Comparison of ENCODE assay signal across 19 cellular contexts in the genomic region with DNA sequence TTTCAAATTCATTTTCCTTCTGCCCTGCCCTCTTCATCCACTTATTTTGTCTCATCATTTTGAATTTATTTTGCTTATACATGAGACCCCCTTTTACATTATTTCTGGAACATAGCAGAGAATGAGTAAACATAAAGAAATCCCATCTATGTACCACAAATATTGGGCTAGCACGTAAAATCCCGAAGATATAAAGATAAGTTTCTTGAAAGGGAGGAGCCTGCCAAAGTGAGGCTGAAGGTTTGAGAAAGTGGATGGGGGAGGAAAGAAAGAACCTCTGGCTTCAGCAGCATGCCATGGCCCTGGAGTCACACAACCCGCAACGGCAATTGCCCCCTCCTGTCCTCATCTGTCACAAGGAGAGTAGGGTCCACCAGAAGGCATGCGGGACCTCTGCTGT. TPM values are rescaled to one million over a fixed set of nuclear protein-coding genes. Genes with fewer than 3 reads are reported as not detected.
DNase-seq lines count a peak whose midpoint lies in the region; ATAC-seq and TF ChIP-seq lines count a peak whose summit lies in the region.
"Had no signal": no experiment of that assay in that cellular context is flagged by ENCODE, and none has a peak within 500 bp of the region (broad histone marks: within the 10 kb centered on the region; RNA-seq: fewer than 3 reads in every experiment).

No MANE protein-coding gene starts in this region.

- H3K18ac ChIP-seq in IMR-90 (ENCODE audit: low read depth, low read length), result no peak overlapping the region
- H3K18ac ChIP-seq in neuronal stem cell (ENCODE audit: low read length), result peak overlapping the region; percentile 15

- no peak for TF ChIP-seq RAD21 in IMR-90 (IDR thresholded peaks at IDR 0.05; ENCODE audit: low read length)

- peaks cover 0 to 3% (median 0%) of the 10 kb centered on the region in 5 experiments for H3K9me3 Mint-ChIP-seq in brain

- no peak overlapping the region for H4K5ac ChIP-seq in IMR-90 (ENCODE audit: low read depth, low read length)

- H3K27me3 ChIP-seq in IMR-90 (ENCODE audit: control insufficient read depth, insufficient read depth, low read length), result peaks cover 2% of the 10 kb centered on the region
- peaks cover 0 to 3% (median 0%) of the 10 kb centered on the region in 3 experiments for H3K27me3 ChIP-seq in neuronal stem cell (ENCODE audit: control insufficient read depth in 3 of 3, insufficient read depth in 3 of 3, low read depth in 1 of 3, low read length in 3 of 3)
- no peaks in the 10 kb centered on the region for H3K27me3 ChIP-seq in A673 (replicated peaks; ENCODE audit: insufficient read depth, low read depth, low read length, poor library complexity)

- H3K4me3 Mint-ChIP-seq in brain, result no peak overlapping the region
- H3K4me3 Mint-ChIP-seq: CD14-positive monocyte had no signal

- peak overlapping the region; percentile 70; the same call in 1 of the 3 replicates for H2BK15ac ChIP-seq in IMR-90 (ENCODE audit: low read depth, low read length)
- H2BK15ac ChIP-seq in neuronal stem cell (ENCODE audit: low read length), result no peak overlapping the region

- no peak for TF ChIP-seq CTCF in IMR-90 (conservative IDR thresholded peaks at IDR 0.05; ENCODE audit: low read depth, low read length)
- no peak for TF ChIP-seq CTCF in brain (conservative IDR thresholded peaks at IDR 0.05)
- TF ChIP-seq CTCF in A673 (conservative IDR thresholded peaks at IDR 0.05; ENCODE audit: low read depth, low read length), result no peak

- H2AK5ac ChIP-seq in IMR-90 (ENCODE audit: low read depth, low read length) (no peak overlapping the region), neuronal stem cell (ENCODE audit: low read depth, low read length) (no peak overlapping the region)

- H2AFZ ChIP-seq in IMR-90 (replicated peaks; ENCODE audit: low read length, poor library complexity) (peak overlapping the region; percentile 76), neuronal stem cell (ENCODE audit: low read length) (no peak overlapping the region)

- H3K4me3 ChIP-seq in IMR-90 (ENCODE audit: insufficient read depth, low read depth, low read length), result no peak overlapping the region
- no peak overlapping the region for H3K4me3 ChIP-seq in neuronal stem cell (ENCODE audit: low read length in 2 of 2)
- H3K4me3 ChIP-seq in A673 (ENCODE audit: low read depth, low read length, poor library complexity, severe bottlenecking), result no peak overlapping the region

- H2BK120ac ChIP-seq in IMR-90 (ENCODE audit: low read depth, low read length), result peak overlapping the region; percentile 85
- H2BK120ac ChIP-seq in neuronal stem cell (ENCODE audit: low read depth, low read length), result no peak overlapping the region

- WGBS in IMR-90 (ENCODE audit: extremely low coverage in 2 of 2, insufficient read length in 1 of 2), 2 experiments, result no CpG with 5 or more reads among the region's 5 CpGs
- WGBS in neuronal stem cell (ENCODE audit: extremely low coverage in 2 of 2, insufficient read length in 2 of 2, insufficient replicate concordance in 1 of 2), 2 donors, result no CpG with 5 or more reads among the region's 5 CpGs

- H3K79me1 ChIP-seq in IMR-90 (ENCODE audit: low read depth in 1 of 2, low read length in 2 of 2) (no peaks in the 10 kb centered on the region), neuronal stem cell (ENCODE audit: low read depth, low read length) (no peaks in the 10 kb centered on the region)

- H3K4me2 ChIP-seq in IMR-90 (ENCODE audit: low read depth, low read length) (no peak overlapping the region), neuronal stem cell (ENCODE audit: insufficient read depth, low read length, poor library complexity, severe bottlenecking) (no peak overlapping the region)
- H3K4me2 ChIP-seq: KMS-11 had no signal

- H3K9ac ChIP-seq in IMR-90 (ENCODE audit: low read depth, low read length) (no peak overlapping the region), neuronal stem cell (ENCODE audit: low read depth, low read length, poor library complexity) (no peak overlapping the region)
- H3K9ac ChIP-seq: KMS-11 had no signal

- H3K23ac ChIP-seq in IMR-90 (ENCODE audit: low read depth, low read length) (peak overlapping the region; percentile 92), neuronal stem cell (ENCODE audit: low read depth, low read length, poor library complexity) (no peak overlapping the region)

- peak overlapping the region; percentile 70 for H2BK20ac ChIP-seq in IMR-90 (ENCODE audit: low read depth, low read length)

- BruUV-seq in IMR-90 (replicated peaks; lab: Mats Ljungman, UMichigan) (no TSS peak), A673 (replicated peaks; lab: Mats Ljungman, UMichigan) (no TSS peak)

- H3K56ac ChIP-seq in IMR-90 (ENCODE audit: extremely low read depth, insufficient read depth, low read length), result no peak overlapping the region

- peaks cover 4% of the 10 kb centered on the region; the same call in 1 of the 2 replicates for H3K9me1 ChIP-seq in IMR-90 (ENCODE audit: insufficient read depth, low read length)

- CTCF ChIA-PET in IMR-90 (lab: Yijun Ruan, JAX) (no interaction called here), A673 (lab: Charles Lee) (no interaction called here)

- peak overlapping the region in 4 of 5 experiments; percentile 8 to 90 (median 84) for H3K27ac Mint-ChIP-seq in brain
- H3K27ac Mint-ChIP-seq: CD14-positive monocyte had no signal

- no peak for TF ChIP-seq POLR2A in IMR-90 (IDR thresholded peaks at IDR 0.05; ENCODE audit: low read depth, low read length)
- TF ChIP-seq POLR2A in erythroblast (IDR thresholded peaks at IDR 0.05; ENCODE audit: low read length), result no peak

- no peak overlapping the region for H2BK12ac ChIP-seq in neuronal stem cell (ENCODE audit: low read length)

- H2AK9ac ChIP-seq in IMR-90 (replicated peaks; ENCODE audit: low read depth, low read length, poor library complexity), result no peak overlapping the region

- H3K36me3 Mint-ChIP-seq in brain, result no peaks in the 10 kb centered on the region
- H3K36me3 Mint-ChIP-seq: CD14-positive monocyte had no signal

- H3K14ac ChIP-seq in IMR-90 (replicated peaks; ENCODE audit: low read depth, low read length), result peak overlapping the region; percentile 88
- no peak overlapping the region for H3K14ac ChIP-seq in neuronal stem cell (ENCODE audit: low read length)

- no peaks in the 10 kb centered on the region for H3K4me1 ChIP-seq in IMR-90 (ENCODE audit: control insufficient read depth, insufficient read depth, low read length)
- H3K4me1 ChIP-seq in neuronal stem cell (ENCODE audit: control insufficient read depth in 2 of 2, insufficient read depth in 1 of 2, low read depth in 1 of 2, low read length in 2 of 2), result no peaks in the 10 kb centered on the region
- H3K4me1 ChIP-seq in A673 (ENCODE audit: insufficient read depth, low read length, poor library complexity, severe bottlenecking), result no peaks in the 10 kb centered on the region

- no peaks in the 10 kb centered on the region for H4K20me1 ChIP-seq in IMR-90 (ENCODE audit: insufficient read depth, low read length)

- H3K9me3 ChIP-seq in IMR-90 (ENCODE audit: control insufficient read depth, insufficient read depth, low read length) (no peaks in the 10 kb centered on the region), neuronal stem cell (replicated peaks in 1 of 2; ENCODE audit: control insufficient read depth in 2 of 2, insufficient read depth in 1 of 2, low read depth in 1 of 2, low read length in 2 of 2) (no peaks in the 10 kb centered on the region), A673 (ENCODE audit: low read depth, low read length, poor library complexity, severe bottlenecking) (no peaks in the 10 kb centered on the region)

- H3K27me3 Mint-ChIP-seq in brain, result no peaks in the 10 kb centered on the region

- H4K91ac ChIP-seq in IMR-90 (ENCODE audit: insufficient read depth, low read depth, low read length) (peak overlapping the region; percentile 32), neuronal stem cell (ENCODE audit: low read depth, low read length, poor library complexity) (no peak overlapping the region)

- H2BK5ac ChIP-seq in IMR-90 (ENCODE audit: low read depth, low read length, poor library complexity, severe bottlenecking) (no peak overlapping the region), neuronal stem cell (ENCODE audit: low read length) (no peak overlapping the region)

- dilution Hi-C loops in IMR-90 (cut with HindIII; ENCODE audit: low sequenced_read_pairs, unreplicated experiment), result no loop called here

- H3K36me3 ChIP-seq in IMR-90 (ENCODE audit: control insufficient read depth, insufficient read depth, low read length), result no peaks in the 10 kb centered on the region
- H3K36me3 ChIP-seq in neuronal stem cell (replicated peaks in 1 of 2; ENCODE audit: control insufficient read depth in 2 of 2, insufficient read depth in 2 of 2, low read length in 2 of 2), result no peaks in the 10 kb centered on the region
- H3K36me3 ChIP-seq in A673 (ENCODE audit: insufficient read depth, low read length, poor library complexity, severe bottlenecking), result no peaks in the 10 kb centered on the region

- H4K8ac ChIP-seq in IMR-90 (ENCODE audit: low read depth in 2 of 2, low read length in 2 of 2) (peak overlapping the region in 1 of 2 experiments; percentile 28; a peak in 1 of 4 replicates), neuronal stem cell (ENCODE audit: low read depth, low read length) (no peak overlapping the region)

- no peak overlapping the region for H3K27ac ChIP-seq in IMR-90 (ENCODE audit: insufficient read depth, low read length)
- no peak overlapping the region for H3K27ac ChIP-seq in neuronal stem cell (replicated peaks; ENCODE audit: low read length)
- H3K27ac ChIP-seq in A673 (ENCODE audit: low read depth, low read length, poor library complexity, severe bottlenecking), result no peak overlapping the region
- H3K27ac ChIP-seq: KMS-11 had no signal

- DNase-seq in EL (peak; percentile 97), IMR-90 (peak; percentile 11), neuronal stem cell (ENCODE audit: low spot score) (no peak), SIG-M5 (lab: John Stamatoyannopoulos, UW) (no peak), A673 (ENCODE audit: low spot score) (no peak), erythroblast (lab: John Stamatoyannopoulos, UW) (no peak), GM19240 (ENCODE audit: insufficient read length, low spot score) (no peak)
- DNase-seq: DMS 273 treated with DMSO at 0.1 percent for 48 hours; MM.1S; NCI-H187; NCI-H345; NCI-H69; NK-92 treated with Interleukin-12 subunit alpha and Interleukin-12 subunit beta, amount 100 ng/mL, for 24 hours; SHP77 had no signal

- H3K4me1 Mint-ChIP-seq in brain, result peaks cover 32% of the 10 kb centered on the region
- H3K4me1 Mint-ChIP-seq: CD14-positive monocyte had no signal

- in situ Hi-C loops in IMR-90 (cut with MboI; ENCODE audit: low sequenced_read_pairs), result loop anchor here (25.0 kb wide), 1 partner anchor 1000 kb away; no protein-coding TSS in a partner anchor

- POLR2A ChIA-PET in IMR-90 (lab: Charles Lee; ENCODE audit: unreplicated experiment) (no interaction called here), A673 (lab: Charles Lee; ENCODE audit: low non-redundant PET) (no interaction called here)

- ATAC-seq in IMR-90 (ENCODE audit: low read depth), result no peak
- ATAC-seq: HCT116, HepG2 had no signal

- peak overlapping the region; percentile 87 for H3K4ac ChIP-seq in IMR-90 (ENCODE audit: low read depth, low read length)
- H3K4ac ChIP-seq in neuronal stem cell (ENCODE audit: low read length), result no peak overlapping the region

- intact Hi-C loops in IMR-90 (cut with micrococcal nuclease) (no loop called here), A673 (cut with micrococcal nuclease; ENCODE audit: unreplicated experiment) (no loop called here)

RNA-seq across cellular contexts. Expression of a gene that starts 53.9 kb away (rescaled TPM):
- total RNA-seq in IMR-90 (2012; rRNA removed), result 77.8 and 90.3 TPM in 2 replicates
- 43.6 and 48.4 TPM in 2 replicates for polyA plus RNA-seq in IMR-90 (2012; rRNA removed)
- 17.9 and 77.6 TPM in 2 replicates for polyA plus RNA-seq in IMR-90 (2012; cell fraction: cytosol; rRNA removed)
- 44.9 and 46.5 TPM in 2 replicates for polyA plus RNA-seq in IMR-90 (2012; cell fraction: nucleus; rRNA removed; ENCODE audit: low replicate concordance)
- polyA plus RNA-seq in brain (ENCODE audit: insufficient read depth, low read depth, low replicate concordance), result 23.0 TPM
- 20.6 TPM for polyA plus RNA-seq in neuronal stem cell (2013, experiment 1 of 2)
- polyA plus RNA-seq in neuronal stem cell (2013, experiment 2 of 2), result 19.6 TPM
- 5.1 and 8.7 TPM in 2 replicates for total RNA-seq in A673 (2021)

Comparison
In these comparisons a context has a peak if more than half of its experiments do, and no peak if none do; other contexts are left out.
1. DNase-seq: peak in EL (single experiment) and IMR-90 (single experiment); none in neuronal stem cell (single experiment), SIG-M5 (single experiment), A673 (single experiment), erythroblast (0 of 2) and GM19240 (single experiment).